In genomic region chr13:50810468-50810867, GRCh38 we compare ENCODE assay signal across 19 cellular contexts. TPM values are rescaled to one million over a fixed set of nuclear protein-coding genes. Genes with fewer than 3 reads are reported as not detected.
DNase-seq lines count a peak whose midpoint lies in the region; ATAC-seq and TF ChIP-seq lines count a peak whose summit lies in the region.
"Had no signal": no experiment of that assay in that cellular context is flagged by ENCODE, and none has a peak within 500 bp of the region (broad histone marks: within the 10 kb centered on the region; RNA-seq: fewer than 3 reads in every experiment).

No MANE protein-coding gene starts in this region.

- no peak for DNase-seq in spleen
- DNase-seq in NCI-H2171 (lab: John Stamatoyannopoulos, UW): no peak
- DNase-seq in foreskin keratinocyte: no peak
- DNase-seq in ureter (ENCODE audit: low spot score): no peak
- DNase-seq: Caco-2, EL, HFFc6, NCI-H2029, NCI-H2171 treated with DMSO at 0.1 percent for 48 hours, NCI-H446 treated with DMSO at 0.1 percent for 48 hours, PC-9 had no signal

- peaks cover 22% of the 10 kb centered on the region for H3K4me1 ChIP-seq in DOHH2 (ENCODE audit: control insufficient read depth, low read length)
- H3K4me1 ChIP-seq in Loucy (ENCODE audit: insufficient read depth, low read length, poor library complexity, severe bottlenecking): peaks cover 44% of the 10 kb centered on the region
- H3K4me1 ChIP-seq in spleen: peaks cover 5 to 34% (median 16%) of the 10 kb centered on the region in 6 donors
- no peaks in the 10 kb centered on the region for H3K4me1 ChIP-seq in foreskin keratinocyte
- H3K4me1 ChIP-seq: Caco-2, SJSA1 had no signal

- H3K9ac ChIP-seq in Loucy (ENCODE audit: low read depth, low read length, poor library complexity, severe bottlenecking) (peak overlapping the region; percentile 44), SU-DHL-6 (ENCODE audit: low read length) (peak overlapping the region; percentile 17; the same call in 1 of the 2 replicates)

- intact Hi-C loops in spleen (cut with DNase I; ENCODE audit: low total_unique reads): no loop called here

- 0 out of 2 replicates have a peak, but pooled peaks cover 3% of the 10 kb centered on the region for H3F3A ChIP-seq in DOHH2 (ENCODE audit: control insufficient read depth, insufficient read depth)
- no peaks in the 10 kb centered on the region for H3F3A ChIP-seq in Loucy (ENCODE audit: low read depth)
- peaks cover 5% of the 10 kb centered on the region; the same call in 1 of the 2 replicates for H3F3A ChIP-seq in SU-DHL-6 (ENCODE audit: insufficient read depth)

- TF ChIP-seq POLR2A in spleen (IDR thresholded peaks at IDR 0.05): no peak

- H2AFZ ChIP-seq in Loucy (ENCODE audit: low read length): no peak overlapping the region
- peak overlapping the region; percentile 1 for H2AFZ ChIP-seq in SU-DHL-6 (ENCODE audit: low read depth, low read length, severe bottlenecking)
- H2AFZ ChIP-seq: PC-9 had no signal

- H3K4me2 ChIP-seq in DOHH2 (ENCODE audit: low read length) (peak overlapping the region; percentile 78), Loucy (ENCODE audit: low read depth, low read length, poor library complexity, severe bottlenecking) (no peak overlapping the region), SU-DHL-6 (ENCODE audit: low read depth, low read length, poor library complexity, severe bottlenecking) (peak overlapping the region; percentile 53)
- H3K4me2 ChIP-seq: PC-9 had no signal

- H3K27ac ChIP-seq in DOHH2 (ENCODE audit: low read depth, low read length) (peak overlapping the region; percentile 57), SU-DHL-6 (ENCODE audit: low read depth, low read length) (peak overlapping the region; percentile 64), spleen (peak overlapping the region in 7 of 8 donors; percentile 1 to 85 (median 70)), foreskin keratinocyte (no peak overlapping the region)
- H3K27ac ChIP-seq: C4-2B, PC-9, SJSA1 had no signal

- WGBS in spleen, 5 donors: 79 to 90% (median 87%) methylated on average over 4 of the region's 4 CpGs

- no peaks in the 10 kb centered on the region for H3K79me2 ChIP-seq in DOHH2 (ENCODE audit: control insufficient read depth, low read length)
- no peaks in the 10 kb centered on the region for H3K79me2 ChIP-seq in Loucy (ENCODE audit: insufficient read depth, low read length)
- H3K79me2 ChIP-seq in SU-DHL-6 (ENCODE audit: insufficient read depth, low read length): no peaks in the 10 kb centered on the region

- H3K9me2 ChIP-seq in DOHH2 (replicated peaks; ENCODE audit: control insufficient read depth, low read length) (no peaks in the 10 kb centered on the region), Loucy (replicated peaks; ENCODE audit: low read depth, low read length) (no peaks in the 10 kb centered on the region), SU-DHL-6 (replicated peaks; ENCODE audit: insufficient read depth, low read length) (no peaks in the 10 kb centered on the region)

- H3K27me3 ChIP-seq in DOHH2 (ENCODE audit: control insufficient read depth, low read length): no peaks in the 10 kb centered on the region
- H3K27me3 ChIP-seq in Loucy (ENCODE audit: insufficient read depth, low read length, poor library complexity, severe bottlenecking): no peaks in the 10 kb centered on the region
- no peaks in the 10 kb centered on the region for H3K27me3 ChIP-seq in SU-DHL-6 (ENCODE audit: low read length)
- no peaks in the 10 kb centered on the region for H3K27me3 ChIP-seq in spleen (replicated peaks in 1 of 7)
- peaks cover under 1% of the 10 kb centered on the region for H3K27me3 ChIP-seq in foreskin keratinocyte
- H3K27me3 ChIP-seq: SJSA1 had no signal

- H3K4me3 ChIP-seq in DOHH2 (ENCODE audit: low read length) (peak overlapping the region; percentile 58), Loucy (ENCODE audit: low read length, poor library complexity, severe bottlenecking) (no peak overlapping the region), SU-DHL-6 (ENCODE audit: insufficient read depth, low read length, poor library complexity, severe bottlenecking) (no peak overlapping the region), spleen (no peak overlapping the region)
- H3K4me3 ChIP-seq: PC-9, SJSA1 had no signal

- no peak for ATAC-seq in foreskin keratinocyte

- H3K36me3 ChIP-seq in DOHH2 (ENCODE audit: control insufficient read depth, low read length) (no peaks in the 10 kb centered on the region), Loucy (ENCODE audit: insufficient read depth, low read length) (no peaks in the 10 kb centered on the region), SU-DHL-6 (ENCODE audit: low read length) (0 out of 2 replicates have a peak, but pooled peaks cover 2% of the 10 kb centered on the region), spleen (no peaks in the 10 kb centered on the region)
- H3K36me3 ChIP-seq: SJSA1 had no signal

- TF ChIP-seq CTCF in DOHH2 (IDR thresholded peaks at IDR 0.05; ENCODE audit: low read depth, low read length, poor library complexity, severe bottlenecking): no peak
- TF ChIP-seq CTCF in Loucy (conservative IDR thresholded peaks at IDR 0.05; ENCODE audit: low read length): no peak
- TF ChIP-seq CTCF in SU-DHL-6 (IDR thresholded peaks at IDR 0.05; ENCODE audit: insufficient read depth, low read length, poor library complexity, severe bottlenecking): no peak
- no peak for TF ChIP-seq CTCF in spleen (IDR thresholded peaks at IDR 0.05 in 8 of 11, conservative IDR thresholded peaks at IDR 0.05 in 3 of 11)
- no peak for TF ChIP-seq CTCF in foreskin keratinocyte (conservative IDR thresholded peaks at IDR 0.05)

- peaks cover 8% of the 10 kb centered on the region for H3K9me3 ChIP-seq in DOHH2 (ENCODE audit: control insufficient read depth, insufficient read depth, low read length)
- H3K9me3 ChIP-seq in Loucy (ENCODE audit: insufficient read depth, low read depth, low read length): no peaks in the 10 kb centered on the region
- 0 out of 2 replicates have a peak, but pooled peaks cover 6% of the 10 kb centered on the region for H3K9me3 ChIP-seq in SU-DHL-6 (ENCODE audit: insufficient read depth, low read length)
- peaks cover 0 to 6% (median 5%) of the 10 kb centered on the region in 8 donors for H3K9me3 ChIP-seq in spleen
- H3K9me3 ChIP-seq: Caco-2, SJSA1 had no signal

- H4K20me1 ChIP-seq in DOHH2 (ENCODE audit: control insufficient read depth, insufficient read depth, low read depth, low read length) (no peaks in the 10 kb centered on the region), Loucy (ENCODE audit: insufficient read depth, low read length, poor library complexity, severe bottlenecking) (no peaks in the 10 kb centered on the region), SU-DHL-6 (ENCODE audit: low read depth, low read length) (no peaks in the 10 kb centered on the region)

RNA-seq across cellular contexts. Expression of gene DLEU7, which starts 33.0 kb away (rescaled TPM):
- 1 to 10 TPM in 2 of 7 donors, under 1 TPM in 5; 0.40 to 2.0 (median 0.85) TPM for total RNA-seq in spleen
- under 1 TPM; 0.17 to 0.58 (median 0.29) TPM for polyA plus RNA-seq in spleen
- not detected in 2 replicates for total RNA-seq in foreskin keratinocyte
- not detected in 2 replicates for polyA plus RNA-seq in foreskin keratinocyte
- total RNA-seq in ureter: not detected
- total RNA-seq: Caco-2, HFFc6, HT-29, LHCN-M2, PC-9, SJSA1 had no signal
- polyA plus RNA-seq: AG04450 had no signal
